Comparison of ENCODE assay signal across 16 cellular contexts in genomic region chr1:210264521-210265380, GRCh38. TPM values are rescaled to one million over a fixed set of nuclear protein-coding genes. Genes with fewer than 3 reads are reported as not detected.
A peak's percentile ranks its signal among the peaks of the same experiment; 100 is the strongest.
DNase-seq lines count a peak whose midpoint lies in the region; ATAC-seq, FAIRE-seq and TF ChIP-seq lines count a peak whose summit lies in the region.
"Had no signal": no experiment of that assay in that cellular context is flagged by ENCODE, and none has a peak within 500 bp of the region (broad histone marks: within the 10 kb centered on the region; RNA-seq: fewer than 3 reads in every experiment).

No MANE protein-coding gene starts in this region.

- DNase-seq in AG10803 (ENCODE audit: low read depth): peak; percentile 35
- no peak for DNase-seq in H9
- DNase-seq in astrocyte (ENCODE audit: low read depth): peak; percentile 32
- peak; percentile 26 for DNase-seq in medulla oblongata (ENCODE audit: extremely low spot score)
- no peak for DNase-seq in NCI-H2171 treated with DMSO at 0.1 percent for 48 hours (lab: John Stamatoyannopoulos, UW)
- DNase-seq in DMS79 (lab: John Stamatoyannopoulos, UW): no peak
- DNase-seq: activated CD4-positive, alpha-beta T cell treated with anti-CD3 and anti-CD28 coated beads for 48 hours; activated effector memory CD4-positive, alpha-beta T cell treated with anti-CD3 and anti-CD28 coated beads, Interleukin-2, amount 50 U/mL, for 16 hours; COR-L47; lower lobe of right lung; NCI-H345 had no signal

- H2BK12ac ChIP-seq in H9 (ENCODE audit: insufficient read length, low read depth, low read length): no peak overlapping the region

- no peak overlapping the region for H2BK15ac ChIP-seq in H9 (ENCODE audit: low read depth, low read length)

- H4K20me1 ChIP-seq in H9 (ENCODE audit: control insufficient read depth, insufficient read depth, insufficient read length): no peaks in the 10 kb centered on the region
- H4K20me1 ChIP-seq in astrocyte (ENCODE audit: insufficient read depth, low read length): no peaks in the 10 kb centered on the region

- H3K36me3 ChIP-seq in astrocyte (ENCODE audit: insufficient read depth, low read length): no peaks in the 10 kb centered on the region
- H3K36me3 ChIP-seq: lower lobe of right lung, suprapubic skin had no signal

- H3K4me1 ChIP-seq in H9 (ENCODE audit: insufficient read depth, low read length) (peaks cover 5% of the 10 kb centered on the region), astrocyte (ENCODE audit: insufficient read depth, low read length) (peaks cover 40% of the 10 kb centered on the region)

- H3K4me3 Mint-ChIP-seq in H9 (no peak overlapping the region), astrocyte (ENCODE audit: unreplicated experiment) (no peak overlapping the region)
- H3K4me3 Mint-ChIP-seq: central memory CD8-positive, alpha-beta T cell had no signal

- H3K9me3 ChIP-seq in H9 (ENCODE audit: control insufficient read depth, low read depth, low read length) (no peaks in the 10 kb centered on the region), astrocyte (ENCODE audit: insufficient read depth, low read depth, low read length) (no peaks in the 10 kb centered on the region)
- H3K9me3 ChIP-seq: lower lobe of right lung, suprapubic skin had no signal

- H3K27me3 ChIP-seq in H9 (ENCODE audit: insufficient read depth, low read length) (no peaks in the 10 kb centered on the region), astrocyte (ENCODE audit: insufficient read depth, low read length) (no peaks in the 10 kb centered on the region)

- FAIRE-seq in astrocyte (lab: Jason Lieb, UNC): peak; percentile 82

- no peaks in the 10 kb centered on the region for H3K23me2 ChIP-seq in H9 (ENCODE audit: insufficient read length, low read depth, low read length, poor library complexity, severe bottlenecking)

- H3K18ac ChIP-seq in H9 (ENCODE audit: insufficient read length, low read depth, low read length): no peak overlapping the region

- peaks cover 6 to 11% of the 10 kb centered on the region in 2 experiments for H3K4me1 Mint-ChIP-seq in H9
- H3K4me1 Mint-ChIP-seq in astrocyte (ENCODE audit: low read depth, unreplicated experiment): peaks cover 6% of the 10 kb centered on the region
- H3K4me1 Mint-ChIP-seq: central memory CD8-positive, alpha-beta T cell had no signal

- H3K9me3 Mint-ChIP-seq in H9: no peaks in the 10 kb centered on the region
- peaks cover 3% of the 10 kb centered on the region for H3K9me3 Mint-ChIP-seq in astrocyte (ENCODE audit: unreplicated experiment)
- H3K9me3 Mint-ChIP-seq: central memory CD8-positive, alpha-beta T cell had no signal

- H3K9ac ChIP-seq in H9 (ENCODE audit: extremely low read depth, insufficient read length, low read length) (no peak overlapping the region), astrocyte (ENCODE audit: low read length) (no peak overlapping the region)

- no peak overlapping the region for H4K8ac ChIP-seq in H9 (replicated peaks; ENCODE audit: insufficient read length, low read depth, low read length)

- TF ChIP-seq CTCF in AG10803 (conservative IDR thresholded peaks at IDR 0.05; ENCODE audit: low read length) (peak; percentile 40), H9 (conservative IDR thresholded peaks at IDR 0.05) (peak; percentile 57), astrocyte (IDR thresholded peaks at IDR 0.05; ENCODE audit: insufficient read depth, low read depth, low read length) (no peak)

- H3K4me2 ChIP-seq in H9 (ENCODE audit: insufficient read depth, insufficient read length, low read length): no peak overlapping the region
- peak overlapping the region; percentile 17 for H3K4me2 ChIP-seq in astrocyte (ENCODE audit: low read length)

- H2AFZ ChIP-seq in H9 (ENCODE audit: low read length): no peak overlapping the region
- H2AFZ ChIP-seq in astrocyte (ENCODE audit: low read depth, low read length): no peak overlapping the region

- ATAC-seq in HG03439 (IDR thresholded peaks at IDR 0.05; ENCODE audit: unreplicated experiment) (no peak), HG02571 (IDR thresholded peaks at IDR 0.05; ENCODE audit: unreplicated experiment) (no peak)
- ATAC-seq: lower lobe of right lung had no signal

- H3K27me3 Mint-ChIP-seq in H9 (ENCODE audit: low read depth) (peaks cover 7% of the 10 kb centered on the region), astrocyte (ENCODE audit: low read depth, unreplicated experiment) (no peaks in the 10 kb centered on the region)

- H3K79me1 ChIP-seq in H9 (ENCODE audit: insufficient read depth, low read depth, low read length, poor library complexity, severe bottlenecking): no peaks in the 10 kb centered on the region

- H3K56ac ChIP-seq in H9 (ENCODE audit: insufficient read length, low read depth, low read length): no peak overlapping the region

- H3K4ac ChIP-seq in H9 (ENCODE audit: low read depth, low read length): no peak overlapping the region

- no peak overlapping the region for H3T11ph ChIP-seq in H9 (ENCODE audit: low read length)

- H4K91ac ChIP-seq in H9 (ENCODE audit: insufficient read length, low read depth, low read length): no peak overlapping the region

- H3K23ac ChIP-seq in H9 (ENCODE audit: insufficient read length, low read depth, low read length): no peak overlapping the region

- no peak overlapping the region for H2BK120ac ChIP-seq in H9 (ENCODE audit: low read depth, low read length, poor library complexity, severe bottlenecking)

- no peak overlapping the region for H4K5ac ChIP-seq in H9 (ENCODE audit: insufficient read length, low read depth, low read length)

- H3K14ac ChIP-seq in H9 (ENCODE audit: insufficient read depth, low read length): no peak overlapping the region

- H2AK5ac ChIP-seq in H9 (ENCODE audit: insufficient read length, low read length): no peak overlapping the region

- H3K79me2 ChIP-seq in H9 (ENCODE audit: insufficient read depth, low read length): no peaks in the 10 kb centered on the region
- H3K79me2 ChIP-seq in astrocyte (ENCODE audit: insufficient read depth, low read length): no peaks in the 10 kb centered on the region

- no peak overlapping the region for H2BK5ac ChIP-seq in H9 (ENCODE audit: insufficient read length, low read length)

- no peak overlapping the region for H2BK20ac ChIP-seq in H9 (ENCODE audit: low read depth, low read length, poor library complexity, severe bottlenecking)

- H3K27ac Mint-ChIP-seq in H9 (peak overlapping the region in 1 of 3 experiments; percentile 20; a peak in 1 of 7 replicates), astrocyte (ENCODE audit: unreplicated experiment) (no peak overlapping the region)

- no peak overlapping the region for H3K4me3 ChIP-seq in AG10803 (ENCODE audit: low read length)
- no peak overlapping the region for H3K4me3 ChIP-seq in astrocyte (ENCODE audit: insufficient read depth, low read depth, low read length)
- H3K4me3 ChIP-seq: lower lobe of right lung, SK-N-MC, suprapubic skin had no signal

- WGBS in H9 (ENCODE audit: extremely low coverage, insufficient read length, low lambda C conversion rate): no CpG with 5 or more reads among the region's 9 CpGs

- H3K36me3 Mint-ChIP-seq in H9 (ENCODE audit: insufficient read depth in 1 of 3, low read depth in 3 of 3) (no peaks in the 10 kb centered on the region), astrocyte (ENCODE audit: low read depth, unreplicated experiment) (peaks cover 3% of the 10 kb centered on the region)

- no peak overlapping the region for H3K27ac ChIP-seq in H9 (ENCODE audit: insufficient read length, low read depth, low read length)
- no peak overlapping the region for H3K27ac ChIP-seq in astrocyte (ENCODE audit: low read depth, low read length)
- H3K27ac ChIP-seq: lower lobe of right lung, SK-N-MC, suprapubic skin had no signal

RNA-seq across cellular contexts. Expression of gene SERTAD4, which starts 32.2 kb away (rescaled TPM):
- 3.9 and 5.0 TPM in 2 replicates for total RNA-seq in H9 (2021)
- total RNA-seq in astrocyte: 2.9 and 4.6 TPM in 2 replicates

Comparison
In these comparisons a context has a peak if more than half of its experiments do, and no peak if none do; other contexts are left out.
1. DNase-seq: peak in AG10803 (single experiment), astrocyte (single experiment) and medulla oblongata (single experiment); none in H9 (single experiment), NCI-H2171 treated with DMSO at 0.1 percent for 48 hours (single experiment) and DMS79 (single experiment).